ENCODE assay signal across 2 cellular contexts in the genomic region with DNA sequence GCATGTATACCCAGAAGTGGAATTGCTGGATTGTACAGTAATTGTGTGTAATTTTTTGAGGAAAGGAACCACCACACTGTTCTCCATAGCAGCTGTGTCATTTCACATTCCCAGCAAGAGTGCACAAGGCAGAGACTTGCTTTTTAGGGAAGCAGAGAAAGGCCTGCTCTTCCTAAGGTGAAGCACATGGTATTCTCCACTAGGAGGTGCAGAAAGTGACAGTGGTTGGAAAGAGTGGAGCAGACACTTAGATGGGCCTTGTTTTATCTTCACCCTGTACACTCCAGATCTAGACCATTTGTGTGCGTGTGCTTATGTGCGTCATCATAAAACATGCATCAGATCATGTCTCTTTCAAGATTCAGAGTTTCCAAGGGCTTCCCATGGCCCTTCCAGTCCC.
TF ChIP-seq lines count a peak whose summit lies in the region.

No MANE protein-coding gene starts in this region.

TF ChIP-seq in HEK293, 187 proteins besides CTCF, POLR2A, EP300 and RAD21:
- TF ChIP-seq, protein P1, sequence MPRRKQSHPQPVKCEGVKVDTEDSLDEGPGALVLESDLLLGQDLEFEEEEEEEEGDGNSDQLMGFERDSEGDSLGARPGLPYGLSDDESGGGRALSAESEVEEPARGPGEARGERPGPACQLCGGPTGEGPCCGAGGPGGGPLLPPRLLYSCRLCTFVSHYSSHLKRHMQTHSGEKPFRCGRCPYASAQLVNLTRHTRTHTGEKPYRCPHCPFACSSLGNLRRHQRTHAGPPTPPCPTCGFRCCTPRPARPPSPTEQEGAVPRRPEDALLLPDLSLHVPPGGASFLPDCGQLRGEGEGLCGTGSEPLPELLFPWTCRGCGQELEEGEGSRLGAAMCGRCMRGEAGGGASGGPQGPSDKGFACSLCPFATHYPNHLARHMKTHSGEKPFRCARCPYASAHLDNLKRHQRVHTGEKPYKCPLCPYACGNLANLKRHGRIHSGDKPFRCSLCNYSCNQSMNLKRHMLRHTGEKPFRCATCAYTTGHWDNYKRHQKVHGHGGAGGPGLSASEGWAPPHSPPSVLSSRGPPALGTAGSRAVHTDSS (tag by site-specific recombination; IDR thresholded peaks at IDR 0.05) = no peak
- TF ChIP-seq PRDM1 (tag by site-specific recombination; IDR thresholded peaks at IDR 0.05) = peak; percentile 14; the same call in 1 of the 2 replicates

TF ChIP-seq in WTC11, 78 proteins besides CTCF, POLR2A, EP300 and RAD21:
- TF ChIP-seq ZBTB21 (CRISPR knock-in tag; IDR thresholded peaks at IDR 0.05; ENCODE audit: borderline replicate concordance) = no peak
- TF ChIP-seq OVOL2 (CRISPR knock-in tag; IDR thresholded peaks at IDR 0.05; ENCODE audit: borderline replicate concordance) = no peak
- TF ChIP-seq ZNF671 (CRISPR knock-in tag; IDR thresholded peaks at IDR 0.05) = no peak
- no peak for TF ChIP-seq RELA (CRISPR knock-in tag; IDR thresholded peaks at IDR 0.05; ENCODE audit: borderline replicate concordance)
- TF ChIP-seq, protein P2, sequence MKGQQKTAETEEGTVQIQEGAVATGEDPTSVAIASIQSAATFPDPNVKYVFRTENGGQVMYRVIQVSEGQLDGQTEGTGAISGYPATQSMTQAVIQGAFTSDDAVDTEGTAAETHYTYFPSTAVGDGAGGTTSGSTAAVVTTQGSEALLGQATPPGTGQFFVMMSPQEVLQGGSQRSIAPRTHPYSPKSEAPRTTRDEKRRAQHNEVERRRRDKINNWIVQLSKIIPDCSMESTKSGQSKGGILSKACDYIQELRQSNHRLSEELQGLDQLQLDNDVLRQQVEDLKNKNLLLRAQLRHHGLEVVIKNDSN (CRISPR knock-in tag; IDR thresholded peaks at IDR 0.05) = no peak
- TF ChIP-seq RORB (CRISPR knock-in tag; IDR thresholded peaks at IDR 0.05) = no peak
- TF ChIP-seq, protein P3, sequence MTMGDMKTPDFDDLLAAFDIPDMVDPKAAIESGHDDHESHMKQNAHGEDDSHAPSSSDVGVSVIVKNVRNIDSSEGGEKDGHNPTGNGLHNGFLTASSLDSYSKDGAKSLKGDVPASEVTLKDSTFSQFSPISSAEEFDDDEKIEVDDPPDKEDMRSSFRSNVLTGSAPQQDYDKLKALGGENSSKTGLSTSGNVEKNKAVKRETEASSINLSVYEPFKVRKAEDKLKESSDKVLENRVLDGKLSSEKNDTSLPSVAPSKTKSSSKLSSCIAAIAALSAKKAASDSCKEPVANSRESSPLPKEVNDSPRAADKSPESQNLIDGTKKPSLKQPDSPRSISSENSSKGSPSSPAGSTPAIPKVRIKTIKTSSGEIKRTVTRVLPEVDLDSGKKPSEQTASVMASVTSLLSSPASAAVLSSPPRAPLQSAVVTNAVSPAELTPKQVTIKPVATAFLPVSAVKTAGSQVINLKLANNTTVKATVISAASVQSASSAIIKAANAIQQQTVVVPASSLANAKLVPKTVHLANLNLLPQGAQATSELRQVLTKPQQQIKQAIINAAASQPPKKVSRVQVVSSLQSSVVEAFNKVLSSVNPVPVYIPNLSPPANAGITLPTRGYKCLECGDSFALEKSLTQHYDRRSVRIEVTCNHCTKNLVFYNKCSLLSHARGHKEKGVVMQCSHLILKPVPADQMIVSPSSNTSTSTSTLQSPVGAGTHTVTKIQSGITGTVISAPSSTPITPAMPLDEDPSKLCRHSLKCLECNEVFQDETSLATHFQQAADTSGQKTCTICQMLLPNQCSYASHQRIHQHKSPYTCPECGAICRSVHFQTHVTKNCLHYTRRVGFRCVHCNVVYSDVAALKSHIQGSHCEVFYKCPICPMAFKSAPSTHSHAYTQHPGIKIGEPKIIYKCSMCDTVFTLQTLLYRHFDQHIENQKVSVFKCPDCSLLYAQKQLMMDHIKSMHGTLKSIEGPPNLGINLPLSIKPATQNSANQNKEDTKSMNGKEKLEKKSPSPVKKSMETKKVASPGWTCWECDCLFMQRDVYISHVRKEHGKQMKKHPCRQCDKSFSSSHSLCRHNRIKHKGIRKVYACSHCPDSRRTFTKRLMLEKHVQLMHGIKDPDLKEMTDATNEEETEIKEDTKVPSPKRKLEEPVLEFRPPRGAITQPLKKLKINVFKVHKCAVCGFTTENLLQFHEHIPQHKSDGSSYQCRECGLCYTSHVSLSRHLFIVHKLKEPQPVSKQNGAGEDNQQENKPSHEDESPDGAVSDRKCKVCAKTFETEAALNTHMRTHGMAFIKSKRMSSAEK (CRISPR knock-in tag; IDR thresholded peaks at IDR 0.05; ENCODE audit: borderline replicate concordance) = no peak
